Comparison of ENCODE assay signal across 15 cellular contexts in genomic region chr12:76345569-76345968, GRCh38. TPM values are rescaled to one million over a fixed set of nuclear protein-coding genes. Genes with fewer than 3 reads are reported as not detected.
DNase-seq lines count a peak whose midpoint lies in the region; ATAC-seq and TF ChIP-seq lines count a peak whose summit lies in the region.
"Had no signal": no experiment of that assay in that cellular context is flagged by ENCODE, and none has a peak within 500 bp of the region (broad histone marks: within the 10 kb centered on the region; RNA-seq: fewer than 3 reads in every experiment).

No MANE protein-coding gene starts in this region.

- H4K91ac ChIP-seq in mesenchymal stem cell (ENCODE audit: low read length): no peak overlapping the region

- no peak for ATAC-seq in HG03520 (IDR thresholded peaks at IDR 0.05; ENCODE audit: unreplicated experiment)
- no peak for ATAC-seq in left ventricle myocardium superior
- ATAC-seq in HG03565 (IDR thresholded peaks at IDR 0.05; ENCODE audit: unreplicated experiment): no peak
- ATAC-seq: A549 had no signal

- H2BK5ac ChIP-seq in mesenchymal stem cell (ENCODE audit: low read depth, low read length, poor library complexity, severe bottlenecking): no peak overlapping the region

- H3K4me2 ChIP-seq in mesenchymal stem cell (ENCODE audit: low read length, poor library complexity, severe bottlenecking): no peak overlapping the region
- H3K4me2 ChIP-seq: A549 had no signal

- H3K36me3 Mint-ChIP-seq in brain: no peaks in the 10 kb centered on the region

- no peak overlapping the region for H3K23ac ChIP-seq in mesenchymal stem cell (ENCODE audit: low read length in 2 of 2)

- H3K4me1 ChIP-seq in ACC112 (ENCODE audit: control insufficient read depth, insufficient read depth, low read length, unreplicated experiment) (peaks cover 32% of the 10 kb centered on the region), mesenchymal stem cell (ENCODE audit: control insufficient read depth, insufficient read depth, low read depth, low read length) (peaks cover 1% of the 10 kb centered on the region)

- DNase-seq in LNCaP clone FGC (ENCODE audit: low read depth) (peak; percentile 13), mesenchymal stem cell (no peak), cerebellar nuclear complex (lab: John Stamatoyannopoulos, UW) (no peak), left ventricle myocardium superior (no peak)
- DNase-seq: DMS53, Karpas-422, NCI-H1417 treated with DMSO at 0.1 percent for 48 hours, NCI-H2029 treated with DMSO at 0.1 percent for 48 hours, NCI-H524, SHP77 treated with DMSO at 0.1 percent for 48 hours had no signal

- H3K27ac ChIP-seq in ACC112 (ENCODE audit: low read depth, low read length): peak overlapping the region; percentile 28; the same call in 1 of the 2 replicates
- H3K27ac ChIP-seq in mesenchymal stem cell (ENCODE audit: low read length, poor library complexity, severe bottlenecking): no peak overlapping the region
- H3K27ac ChIP-seq: A549 had no signal

- no peak overlapping the region for H4K8ac ChIP-seq in mesenchymal stem cell (ENCODE audit: low read length)

- peaks cover 42% of the 10 kb centered on the region for H3K4me1 Mint-ChIP-seq in brain

- H3K9me3 ChIP-seq in mesenchymal stem cell (ENCODE audit: control insufficient read depth, low read length): no peaks in the 10 kb centered on the region
- H3K9me3 ChIP-seq: A549 had no signal

- H3K4ac ChIP-seq in mesenchymal stem cell (ENCODE audit: low read depth in 1 of 2, low read length in 2 of 2): no peak overlapping the region

- peaks cover 18% of the 10 kb centered on the region for H3K27me3 Mint-ChIP-seq in brain

- TF ChIP-seq CTCF in LNCaP clone FGC (IDR thresholded peaks at IDR 0.05; ENCODE audit: control insufficient read depth, extremely low read depth, insufficient read depth) (no peak), brain (conservative IDR thresholded peaks at IDR 0.05) (no peak)

- H3K9ac ChIP-seq in mesenchymal stem cell (ENCODE audit: low read length): peak overlapping the region; percentile 91

- H2AFZ ChIP-seq in ACC112 (ENCODE audit: low read length, unreplicated experiment) (no peak overlapping the region), mesenchymal stem cell (ENCODE audit: low read depth, low read length) (no peak overlapping the region)

- peak overlapping the region in 3 of 5 experiments; percentile 38 to 64 (median 38) for H3K4me3 Mint-ChIP-seq in brain

- H3K4me3 ChIP-seq in ACC112 (ENCODE audit: low read depth, low read length) (peak overlapping the region; percentile 86; the same call in 1 of the 2 replicates), LNCaP clone FGC (ENCODE audit: low read depth, low read length) (no peak overlapping the region), mesenchymal stem cell (ENCODE audit: insufficient read depth in 1 of 2, low read depth in 1 of 2, low read length in 2 of 2) (no peak overlapping the region)
- H3K4me3 ChIP-seq: A549 had no signal

- H2BK12ac ChIP-seq in mesenchymal stem cell (ENCODE audit: low read length in 2 of 2): no peak overlapping the region

- no peak overlapping the region for H2AK5ac ChIP-seq in mesenchymal stem cell (ENCODE audit: low read length, severe bottlenecking)

- H3K27me3 ChIP-seq in ACC112 (ENCODE audit: insufficient read depth, low read length) (no peaks in the 10 kb centered on the region), mesenchymal stem cell (ENCODE audit: control insufficient read depth in 1 of 2, insufficient read depth in 1 of 2, low read length in 2 of 2) (no peaks in the 10 kb centered on the region)

- H2BK120ac ChIP-seq in mesenchymal stem cell (ENCODE audit: low read depth, low read length): no peak overlapping the region

- peak overlapping the region in 2 of 5 experiments; percentile 19 to 95 for H3K27ac Mint-ChIP-seq in brain

- no peaks in the 10 kb centered on the region for H3K36me3 ChIP-seq in ACC112 (ENCODE audit: insufficient read depth, low read length)
- H3K36me3 ChIP-seq in mesenchymal stem cell (ENCODE audit: control insufficient read depth in 1 of 2, insufficient read depth in 2 of 2, low read depth in 1 of 2, low read length in 2 of 2): no peaks in the 10 kb centered on the region

- WGBS in mesenchymal stem cell: 100% methylated on average over 1 of the region's 1 CpG

- H3K79me1 ChIP-seq in mesenchymal stem cell (replicated peaks; ENCODE audit: low read length, poor library complexity, severe bottlenecking): peaks cover 7% of the 10 kb centered on the region

- intact Hi-C loops in left ventricle myocardium superior (cut with micrococcal nuclease): loop anchor here (10.0 kb wide), 2 partner anchors 209 to 261 kb away; partner anchors contain the start of genes NAP1L1 and OSBPL8

- H3K79me2 ChIP-seq in ACC112 (ENCODE audit: control insufficient read depth, insufficient read depth, low read length, unreplicated experiment): peaks cover 27% of the 10 kb centered on the region

- no peak overlapping the region for H3K14ac ChIP-seq in mesenchymal stem cell (ENCODE audit: low read length in 2 of 2)

- no peak overlapping the region for H2BK15ac ChIP-seq in mesenchymal stem cell (ENCODE audit: low read depth, poor library complexity, severe bottlenecking)

- H3K9me3 Mint-ChIP-seq in brain: no peaks in the 10 kb centered on the region

- H3K18ac ChIP-seq in mesenchymal stem cell (ENCODE audit: low read depth in 1 of 2, low read length in 2 of 2): no peak overlapping the region

RNA-seq across cellular contexts. Expression of gene BBS10, which starts 2.6 kb away (rescaled TPM):
- polyA plus RNA-seq in brain (ENCODE audit: insufficient read depth, low read depth, low replicate concordance): 6.6 TPM
- polyA plus RNA-seq in mesenchymal stem cell (2013, experiment 1 of 2): 5.0 TPM
- polyA plus RNA-seq in mesenchymal stem cell (2013, experiment 2 of 2): 5.1 TPM
- total RNA-seq in left ventricle myocardium superior: 8.3 TPM
